In genomic region chr2:223538920-223539440, GRCh38 we compare ENCODE assay signal across 1 cellular context.
TF ChIP-seq lines count a peak whose summit lies in the region.

No MANE protein-coding gene starts in this region.

TF ChIP-seq in WTC11, 78 proteins besides CTCF, POLR2A, EP300 and RAD21 (continued from another document):
- TF ChIP-seq, protein P1, sequence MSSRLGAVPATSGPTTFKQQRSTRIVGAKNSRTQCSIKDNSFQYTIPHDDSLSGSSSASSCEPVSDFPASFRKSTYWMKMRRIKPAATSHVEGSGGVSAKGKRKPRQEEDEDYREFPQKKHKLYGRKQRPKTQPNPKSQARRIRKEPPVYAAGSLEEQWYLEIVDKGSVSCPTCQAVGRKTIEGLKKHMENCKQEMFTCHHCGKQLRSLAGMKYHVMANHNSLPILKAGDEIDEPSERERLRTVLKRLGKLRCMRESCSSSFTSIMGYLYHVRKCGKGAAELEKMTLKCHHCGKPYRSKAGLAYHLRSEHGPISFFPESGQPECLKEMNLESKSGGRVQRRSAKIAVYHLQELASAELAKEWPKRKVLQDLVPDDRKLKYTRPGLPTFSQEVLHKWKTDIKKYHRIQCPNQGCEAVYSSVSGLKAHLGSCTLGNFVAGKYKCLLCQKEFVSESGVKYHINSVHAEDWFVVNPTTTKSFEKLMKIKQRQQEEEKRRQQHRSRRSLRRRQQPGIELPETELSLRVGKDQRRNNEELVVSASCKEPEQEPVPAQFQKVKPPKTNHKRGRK (CRISPR knock-in tag; IDR thresholded peaks at IDR 0.05; ENCODE audit: borderline replicate concordance), result no peak
- TF ChIP-seq TP53 (CRISPR knock-in tag; IDR thresholded peaks at IDR 0.05) (no peak), ZNF416 (CRISPR knock-in tag; IDR thresholded peaks at IDR 0.05) (no peak)
- TF ChIP-seq, protein P2, sequence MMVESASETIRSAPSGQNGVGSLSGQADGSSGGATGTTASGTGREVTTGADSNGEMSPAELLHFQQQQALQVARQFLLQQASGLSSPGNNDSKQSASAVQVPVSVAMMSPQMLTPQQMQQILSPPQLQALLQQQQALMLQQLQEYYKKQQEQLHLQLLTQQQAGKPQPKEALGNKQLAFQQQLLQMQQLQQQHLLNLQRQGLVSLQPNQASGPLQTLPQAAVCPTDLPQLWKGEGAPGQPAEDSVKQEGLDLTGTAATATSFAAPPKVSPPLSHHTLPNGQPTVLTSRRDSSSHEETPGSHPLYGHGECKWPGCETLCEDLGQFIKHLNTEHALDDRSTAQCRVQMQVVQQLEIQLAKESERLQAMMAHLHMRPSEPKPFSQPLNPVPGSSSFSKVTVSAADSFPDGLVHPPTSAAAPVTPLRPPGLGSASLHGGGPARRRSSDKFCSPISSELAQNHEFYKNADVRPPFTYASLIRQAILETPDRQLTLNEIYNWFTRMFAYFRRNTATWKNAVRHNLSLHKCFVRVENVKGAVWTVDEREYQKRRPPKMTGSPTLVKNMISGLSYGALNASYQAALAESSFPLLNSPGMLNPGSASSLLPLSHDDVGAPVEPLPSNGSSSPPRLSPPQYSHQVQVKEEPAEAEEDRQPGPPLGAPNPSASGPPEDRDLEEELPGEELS (CRISPR knock-in tag; IDR thresholded peaks at IDR 0.05), result no peak
TF ChIP-seq in WTC11: peak in this region for 0.
